23 cellular contexts compared by ENCODE assay signal in the genomic region with DNA sequence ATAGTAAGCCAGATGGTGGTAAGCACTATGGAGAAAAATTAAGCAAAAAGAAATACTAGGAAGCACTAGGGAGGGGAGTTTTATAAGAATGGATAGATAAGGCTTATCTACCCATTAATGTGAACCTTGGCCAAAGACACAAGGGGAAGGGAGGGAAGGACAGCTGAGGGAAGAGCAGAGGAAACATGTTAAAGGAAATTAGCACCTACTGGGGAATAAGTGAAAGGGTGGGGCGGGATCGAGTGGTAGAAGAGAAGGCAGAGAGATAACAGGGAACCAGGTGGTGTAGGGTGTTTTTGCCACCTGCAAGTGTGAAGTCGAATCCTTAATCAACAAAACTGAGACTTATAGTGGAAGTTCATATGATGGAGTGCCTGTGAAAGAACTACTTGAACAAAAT. TPM values are rescaled to one million over a fixed set of nuclear protein-coding genes. Genes with fewer than 3 reads are reported as not detected.
A peak's percentile ranks its signal among the peaks of the same experiment; 100 is the strongest.
DNase-seq lines count a peak whose midpoint lies in the region; ATAC-seq and TF ChIP-seq lines count a peak whose summit lies in the region.
"Had no signal": no experiment of that assay in that cellular context is flagged by ENCODE, and none has a peak within 500 bp of the region (broad histone marks: within the 10 kb centered on the region; RNA-seq: fewer than 3 reads in every experiment).

No MANE protein-coding gene starts in this region.

- DNase-seq in NCI-H1092 treated with DMSO at 0.1 percent for 48 hours (lab: John Stamatoyannopoulos, UW) (peak; percentile 25), NCI-H1092 (lab: John Stamatoyannopoulos, UW) (no peak), NCI-H146 (lab: John Stamatoyannopoulos, UW) (peak; percentile 80), NCI-H748 treated with DMSO at 0.1 percent for 48 hours (lab: John Stamatoyannopoulos, UW) (peak; percentile 81), amygdala (lab: John Stamatoyannopoulos, UW) (no peak), Right ventricle myocardium inferior (ENCODE audit: missing footprints) (no peak), EL (no peak)
- DNase-seq: 8988T; activated CD4-positive, alpha-beta T cell treated with anti-CD3 and anti-CD28 coated beads, Interleukin-2, amount 50 U/mL, for 48 hours; activated naive CD4-positive, alpha-beta T cell treated with anti-CD3 and anti-CD28 coated beads, Interleukin-2, amount 10 ng/mL, durations not matched to agents 7 days and 5 days; kidney glomerular epithelial cell; mesenchymal stem cell; natural killer cell; NCI-H187; psoas muscle; SHP77 treated with DMSO at 0.1 percent for 48 hours; stimulated activated CD4-positive, alpha-beta T cell treated with anti-CD3 and anti-CD28 coated beads, Interleukin-4, amount 100 ng/mL, for 4 hours had no signal

- TF ChIP-seq CTCF in neural cell (IDR thresholded peaks at IDR 0.05; ENCODE audit: poor library complexity, severe bottlenecking), result no peak

- H3K9me2 ChIP-seq in neural cell (ENCODE audit: insufficient read depth, low read length), result no peaks in the 10 kb centered on the region

- no peak for TF ChIP-seq RAD21 in neural cell (conservative IDR thresholded peaks at IDR 0.05)

- no peaks in the 10 kb centered on the region for H3K79me2 ChIP-seq in neural cell (replicated peaks; ENCODE audit: insufficient read depth, low read length)
- H3K79me2 ChIP-seq: hepatocyte had no signal

- H4K20me1 ChIP-seq in neural cell (ENCODE audit: insufficient read depth), result no peaks in the 10 kb centered on the region

- no peaks in the 10 kb centered on the region for H3K27me3 ChIP-seq in neural cell (ENCODE audit: insufficient read depth, low read depth, low read length)

- H3K4me2 ChIP-seq in neural cell (ENCODE audit: low read length), result peak overlapping the region; percentile 74
- H3K4me2 ChIP-seq: hepatocyte, smooth muscle cell had no signal

- no peak for ATAC-seq in Right ventricle myocardium inferior
- ATAC-seq: natural killer cell, psoas muscle had no signal

- no peak overlapping the region for H3K27ac ChIP-seq in neural cell (ENCODE audit: low read length)
- H3K27ac ChIP-seq: hepatocyte, psoas muscle had no signal

- intact Hi-C loops in Right ventricle myocardium inferior (cut with DNase I), result no loop called here

- no peaks in the 10 kb centered on the region for H3F3A ChIP-seq in neural cell (ENCODE audit: insufficient read depth, low read length, poor library complexity, severe bottlenecking)

- H3K9ac ChIP-seq in neural cell (ENCODE audit: low read length), result peak overlapping the region; percentile 75

- no peaks in the 10 kb centered on the region for H3K9me3 ChIP-seq in neural cell (ENCODE audit: low read length)
- H3K9me3 ChIP-seq: psoas muscle had no signal

- peaks cover 13% of the 10 kb centered on the region for H3K36me3 ChIP-seq in neural cell (ENCODE audit: insufficient read depth, low read length)

- TF ChIP-seq EP300 in neural cell (conservative IDR thresholded peaks at IDR 0.05; ENCODE audit: poor library complexity, severe bottlenecking), result no peak

- no peak overlapping the region for H2AFZ ChIP-seq in neural cell (ENCODE audit: low read depth, low read length)
- H2AFZ ChIP-seq: hepatocyte had no signal

- H3K4me3 ChIP-seq in neural cell (ENCODE audit: low read length), result peak overlapping the region; percentile 76
- H3K4me3 ChIP-seq: hepatocyte, psoas muscle, smooth muscle cell had no signal

TF ChIP-seq in neural cell, 6 proteins besides CTCF, POLR2A, EP300 and RAD21:
- no peak for TF ChIP-seq EZH2 (IDR thresholded peaks at IDR 0.05; ENCODE audit: borderline replicate concordance, insufficient read depth, low read length, poor library complexity, severe bottlenecking)
- no peak for TF ChIP-seq TAF1 (IDR thresholded peaks at IDR 0.05; ENCODE audit: low read depth)
- no peak for TF ChIP-seq POLR2AphosphoS5 (IDR thresholded peaks at IDR 0.05)
- no peak for TF ChIP-seq MXI1 (conservative IDR thresholded peaks at IDR 0.05; ENCODE audit: poor library complexity, severe bottlenecking)
- TF ChIP-seq, protein P1, sequence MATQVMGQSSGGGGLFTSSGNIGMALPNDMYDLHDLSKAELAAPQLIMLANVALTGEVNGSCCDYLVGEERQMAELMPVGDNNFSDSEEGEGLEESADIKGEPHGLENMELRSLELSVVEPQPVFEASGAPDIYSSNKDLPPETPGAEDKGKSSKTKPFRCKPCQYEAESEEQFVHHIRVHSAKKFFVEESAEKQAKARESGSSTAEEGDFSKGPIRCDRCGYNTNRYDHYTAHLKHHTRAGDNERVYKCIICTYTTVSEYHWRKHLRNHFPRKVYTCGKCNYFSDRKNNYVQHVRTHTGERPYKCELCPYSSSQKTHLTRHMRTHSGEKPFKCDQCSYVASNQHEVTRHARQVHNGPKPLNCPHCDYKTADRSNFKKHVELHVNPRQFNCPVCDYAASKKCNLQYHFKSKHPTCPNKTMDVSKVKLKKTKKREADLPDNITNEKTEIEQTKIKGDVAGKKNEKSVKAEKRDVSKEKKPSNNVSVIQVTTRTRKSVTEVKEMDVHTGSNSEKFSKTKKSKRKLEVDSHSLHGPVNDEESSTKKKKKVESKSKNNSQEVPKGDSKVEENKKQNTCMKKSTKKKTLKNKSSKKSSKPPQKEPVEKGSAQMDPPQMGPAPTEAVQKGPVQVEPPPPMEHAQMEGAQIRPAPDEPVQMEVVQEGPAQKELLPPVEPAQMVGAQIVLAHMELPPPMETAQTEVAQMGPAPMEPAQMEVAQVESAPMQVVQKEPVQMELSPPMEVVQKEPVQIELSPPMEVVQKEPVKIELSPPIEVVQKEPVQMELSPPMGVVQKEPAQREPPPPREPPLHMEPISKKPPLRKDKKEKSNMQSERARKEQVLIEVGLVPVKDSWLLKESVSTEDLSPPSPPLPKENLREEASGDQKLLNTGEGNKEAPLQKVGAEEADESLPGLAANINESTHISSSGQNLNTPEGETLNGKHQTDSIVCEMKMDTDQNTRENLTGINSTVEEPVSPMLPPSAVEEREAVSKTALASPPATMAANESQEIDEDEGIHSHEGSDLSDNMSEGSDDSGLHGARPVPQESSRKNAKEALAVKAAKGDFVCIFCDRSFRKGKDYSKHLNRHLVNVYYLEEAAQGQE (IDR thresholded peaks at IDR 0.05; ENCODE audit: borderline replicate concordance), result no peak
- no peak for TF ChIP-seq SMC3 (conservative IDR thresholded peaks at IDR 0.05; ENCODE audit: poor library complexity)

RNA-seq across cellular contexts. Expression of a gene that starts 1.7 kb away (rescaled TPM):
- 10.4 and 12.1 TPM in 2 replicates for polyA plus RNA-seq in neural cell
- polyA minus RNA-seq in neural cell, result 32.1 and 42.8 TPM in 2 replicates
- total RNA-seq in Right ventricle myocardium inferior, result not detected
- total RNA-seq: natural killer cell; OCI-LY7; psoas muscle; smooth muscle cell; T-helper 1 cell treated with Interleukin-12 subunit alpha and Interleukin-12 subunit beta and Interleukin-4 antibody, amounts not matched to agents 30 ng/mL and 1 ng/mL, for 36 hours had no signal
- polyA plus RNA-seq: BJ, smooth muscle cell had no signal

Comparison
In these comparisons a context has a peak if more than half of its experiments do, and no peak if none do; other contexts are left out.
1. DNase-seq: peak in NCI-H1092 treated with DMSO at 0.1 percent for 48 hours (single experiment), NCI-H146 (single experiment) and NCI-H748 treated with DMSO at 0.1 percent for 48 hours (single experiment); none in NCI-H1092 (single experiment), amygdala (0 of 56), Right ventricle myocardium inferior (single experiment) and EL (single experiment).